In the genomic region with DNA sequence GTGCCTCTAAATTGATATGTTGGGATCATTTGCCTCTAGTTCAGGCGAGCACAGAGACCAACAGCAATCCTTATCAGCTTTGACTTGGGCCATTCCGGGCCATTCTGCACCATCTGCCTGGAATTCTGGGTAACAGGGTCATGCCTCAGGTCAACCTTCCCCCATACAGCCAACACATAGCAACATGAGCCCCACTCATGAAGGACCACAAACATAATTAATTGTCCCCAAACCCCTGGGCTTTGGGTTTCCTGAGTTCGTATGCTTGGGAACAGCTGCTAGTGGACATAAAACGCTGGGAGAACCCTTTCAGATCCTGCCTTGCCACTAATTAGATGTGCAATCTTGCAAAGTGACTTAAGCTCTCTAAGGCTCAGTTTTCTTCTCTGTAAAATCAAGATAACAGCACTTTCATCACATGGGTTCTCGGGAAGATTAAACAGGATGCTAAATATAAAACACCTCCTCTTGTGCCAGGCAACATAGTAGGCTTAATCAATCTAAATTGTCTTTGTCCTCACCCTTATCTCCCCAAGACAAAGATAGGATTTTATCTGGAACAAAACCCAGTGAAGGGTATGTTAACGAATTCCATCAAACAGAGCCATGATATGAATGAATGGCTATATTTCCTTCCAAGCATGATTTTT, we compare ENCODE assay signal across 18 cellular contexts.
"Had no signal": no experiment of that assay in that cellular context is flagged by ENCODE, and none has a peak within 500 bp of the region (broad histone marks: within the 10 kb centered on the region; RNA-seq: fewer than 3 reads in every experiment).

No MANE protein-coding gene starts in this region.

- H3K4me3 ChIP-seq: body of pancreas, lower lobe of right lung, ovary, right lobe of liver, stomach, vagina had no signal

- H3K27ac Mint-ChIP-seq: activated CD8-positive, alpha-beta T cell treated with anti-CD3 and anti-CD28 coated beads for 36 hours; natural killer cell; WTC11 had no signal

- H3K36me3 ChIP-seq: lower lobe of right lung, ovary, right lobe of liver, stomach, vagina had no signal

- H3K4me1 ChIP-seq: body of pancreas, foreskin keratinocyte, lower lobe of right lung, vagina had no signal

- H3K27me3 Mint-ChIP-seq: activated CD8-positive, alpha-beta T cell treated with anti-CD3 and anti-CD28 coated beads for 36 hours; activated T-helper 17 cell treated with anti-CD3 and anti-CD28 coated beads, Interleukin-2, amount 50 U/mL, for 72 hours had no signal

- ATAC-seq: activated CD8-positive, alpha-beta T cell treated with anti-CD3 and anti-CD28 coated beads for 36 hours; activated T-helper 17 cell treated with anti-CD3 and anti-CD28 coated beads, Interleukin-2, amount 50 U/mL, for 72 hours; body of pancreas; foreskin keratinocyte; lower lobe of right lung; natural killer cell; right lobe of liver; WTC11 had no signal

- H3K27me3 ChIP-seq: body of pancreas, foreskin keratinocyte, ovary, right lobe of liver, stomach, vagina had no signal

- H3K27ac ChIP-seq: body of pancreas, epithelial cell of prostate, foreskin keratinocyte, lower lobe of right lung, ovary, right lobe of liver, stomach, vagina had no signal

- H3K9me3 Mint-ChIP-seq: activated CD8-positive, alpha-beta T cell treated with anti-CD3 and anti-CD28 coated beads for 36 hours; activated T-helper 17 cell treated with anti-CD3 and anti-CD28 coated beads, Interleukin-2, amount 50 U/mL, for 72 hours; natural killer cell had no signal

- H3K9me3 ChIP-seq: body of pancreas, lower lobe of right lung, ovary, right lobe of liver, stomach, vagina had no signal

- H3K36me3 Mint-ChIP-seq: natural killer cell, WTC11 had no signal

- H3K4me3 Mint-ChIP-seq: activated CD8-positive, alpha-beta T cell treated with anti-CD3 and anti-CD28 coated beads for 36 hours; natural killer cell; WTC11 had no signal

- DNase-seq: activated CD4-positive, alpha-beta T cell treated with anti-CD3 and anti-CD28 coated beads for 48 hours; activated CD8-positive, alpha-beta T cell treated with anti-CD3 and anti-CD28 coated beads for 36 hours; activated naive CD4-positive, alpha-beta T cell treated with Interleukin-2 at 50 U/mL for 16 hours; activated T-cell treated with anti-CD3 and anti-CD28 coated beads, Interleukin-2, amount 50 U/mL, for 1 hour; body of pancreas; foreskin keratinocyte; lower lobe of right lung; natural killer cell; ovary; right lobe of liver; stimulated activated CD4-positive, alpha-beta T cell treated with anti-CD3 and anti-CD28 coated beads, Interleukin-15, amount 100 ng/mL, for 24 hours; stimulated activated CD4-positive, alpha-beta T cell treated with anti-CD3 and anti-CD28 coated beads, Interleukin-4, amount 100 ng/mL, for 1 hour; stomach; trophoblast cell had no signal
